In genomic region chr1:245067257-245067656, GRCh38 we compare ENCODE assay signal across 24 cellular contexts.
"Had no signal": no experiment of that assay in that cellular context is flagged by ENCODE, and none has a peak within 500 bp of the region (broad histone marks: within the 10 kb centered on the region; RNA-seq: fewer than 3 reads in every experiment).

No MANE protein-coding gene starts in this region.

- H3K27me3 Mint-ChIP-seq: activated B cell treated with CpG ODN at 0.5 μM for 24 hours; activated CD4-positive, alpha-beta T cell treated with anti-CD3 and anti-CD28 coated beads, Interleukin-2, amount 10 ng/mL, durations not matched to agents 24 days and 14 days; brain had no signal

- H3K4me3 Mint-ChIP-seq: activated B cell treated with CpG ODN at 0.5 μM for 24 hours; activated CD4-positive, alpha-beta T cell treated with anti-CD3 and anti-CD28 coated beads, Interleukin-2, amount 10 ng/mL, durations not matched to agents 24 days and 14 days; activated T-cell treated with anti-CD3 and anti-CD28 coated beads, Interleukin-2, amount 50 U/mL, for 72 hours; brain; central memory CD8-positive, alpha-beta T cell; immature natural killer cell; naive thymus-derived CD4-positive, alpha-beta T cell; T-helper 17 cell had no signal

- FAIRE-seq: endothelial cell of umbilical vein, pancreas, TTC549 had no signal

- H3K27ac ChIP-seq: esophagus squamous epithelium, gastrocnemius medialis, heart left ventricle, pancreas, sigmoid colon, stomach had no signal

- H3K9me3 Mint-ChIP-seq: activated B cell treated with CpG ODN at 0.5 μM for 24 hours; activated CD4-positive, alpha-beta T cell treated with anti-CD3 and anti-CD28 coated beads, Interleukin-2, amount 10 ng/mL, durations not matched to agents 24 days and 14 days; activated naive CD4-positive, alpha-beta T cell treated with anti-CD3 and anti-CD28 coated beads, Interleukin-2, amount 50 U/mL, for 72 hours; activated T-cell treated with anti-CD3 and anti-CD28 coated beads, Interleukin-2, amount 50 U/mL, for 72 hours; central memory CD8-positive, alpha-beta T cell; immature natural killer cell had no signal

- H3K27me3 ChIP-seq: esophagus squamous epithelium, gastrocnemius medialis, heart left ventricle, pancreas, sigmoid colon, stomach had no signal

- H3K27ac Mint-ChIP-seq: activated B cell treated with CpG ODN at 0.5 μM for 24 hours; activated CD4-positive, alpha-beta T cell treated with anti-CD3 and anti-CD28 coated beads, Interleukin-2, amount 10 ng/mL, durations not matched to agents 24 days and 14 days; activated naive CD4-positive, alpha-beta T cell treated with anti-CD3 and anti-CD28 coated beads, Interleukin-2, amount 50 U/mL, for 72 hours; activated T-cell treated with anti-CD3 and anti-CD28 coated beads, Interleukin-2, amount 50 U/mL, for 72 hours; brain; immature natural killer cell; naive thymus-derived CD4-positive, alpha-beta T cell; T-helper 17 cell had no signal

- H3K4me3 ChIP-seq: esophagus squamous epithelium, gastrocnemius medialis, heart left ventricle, lung, pancreas, sigmoid colon, stomach had no signal

- H3K4me1 ChIP-seq: esophagus squamous epithelium, gastrocnemius medialis, heart left ventricle, pancreas, sigmoid colon, stomach had no signal

- H3K9me3 ChIP-seq: esophagus squamous epithelium, gastrocnemius medialis, pancreas, sigmoid colon, stomach had no signal

- H3K4me1 Mint-ChIP-seq: activated B cell treated with CpG ODN at 0.5 μM for 24 hours; activated CD4-positive, alpha-beta T cell treated with anti-CD3 and anti-CD28 coated beads, Interleukin-2, amount 10 ng/mL, durations not matched to agents 24 days and 14 days; brain; central memory CD8-positive, alpha-beta T cell; naive thymus-derived CD4-positive, alpha-beta T cell; T-helper 17 cell had no signal

- DNase-seq: activated B cell treated with CpG ODN at 0.5 μM for 24 hours; activated CD4-positive, alpha-beta T cell treated with anti-CD3 and anti-CD28 coated beads, Interleukin-2, amount 10 ng/mL, durations not matched to agents 24 days and 14 days; activated CD8-positive, alpha-beta memory T cell treated with anti-CD3 and anti-CD28 coated beads, Interleukin-2, amount 50 U/mL, for 48 hours; activated gamma-delta T cell; activated T-cell treated with anti-CD3 and anti-CD28 coated beads, Interleukin-2, amount 50 U/mL, for 72 hours; amniotic stem cell; effector CD8-positive, alpha-beta T cell; esophagus squamous epithelium; gastrocnemius medialis; heart left ventricle; immature natural killer cell; midbrain; naive thymus-derived CD4-positive, alpha-beta T cell; pancreas; sigmoid colon; stimulated activated CD4-positive, alpha-beta T cell treated with anti-CD3 and anti-CD28 coated beads, Interleukin-1b, Interleukin-23, amount 100 ng/mL, for 48 hours; stomach; T-helper 17 cell had no signal

- H3K36me3 ChIP-seq: esophagus squamous epithelium, pancreas, sigmoid colon had no signal
